ENCODE assay signal across 22 cellular contexts in the genomic region with DNA sequence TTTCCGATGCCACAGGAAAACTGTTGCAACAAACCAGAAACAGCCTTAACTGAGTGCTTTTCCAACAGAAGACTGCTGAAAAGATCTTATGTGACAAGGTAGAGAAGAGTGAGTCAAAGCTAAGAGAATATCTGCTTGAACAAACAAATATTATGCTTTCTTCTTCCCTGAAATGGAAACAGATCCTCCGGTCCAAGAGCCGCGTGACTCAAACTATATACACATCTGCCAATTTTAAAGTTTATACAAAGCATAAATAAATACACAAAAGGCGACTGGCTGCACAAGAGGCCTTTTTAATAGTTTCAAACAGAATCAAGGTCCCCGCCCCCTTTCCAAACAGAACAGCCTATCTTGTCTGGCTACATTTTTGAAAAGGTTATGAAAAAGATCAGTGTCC.
DNase-seq lines count a peak whose midpoint lies in the region; ATAC-seq and TF ChIP-seq lines count a peak whose summit lies in the region.
"Had no signal": no experiment of that assay in that cellular context is flagged by ENCODE, and none has a peak within 500 bp of the region (broad histone marks: within the 10 kb centered on the region; RNA-seq: fewer than 3 reads in every experiment).

No MANE protein-coding gene starts in this region.

- H3K9me3 ChIP-seq in SJSA1 (replicated peaks): no peaks in the 10 kb centered on the region
- no peaks in the 10 kb centered on the region for H3K9me3 ChIP-seq in suprapubic skin
- H3K9me3 ChIP-seq: Peyer's patch had no signal

- no peaks in the 10 kb centered on the region for H3K36me3 Mint-ChIP-seq in activated T-helper 2 cell treated with anti-CD3 and anti-CD28 coated beads, Interferon-gamma antibody, Interleukin-2, Interleukin-4, amounts not matched to agents 10 μg/mL and 5 μg/mL and 100 μg/mL, durations not matched to agents 14 hours and 24 hours and 36 hours (ENCODE audit: low read depth)
- H3K36me3 Mint-ChIP-seq: stimulated activated memory B cell treated with anti-CD40 and anti-IgM and Interleukin-4, amounts not matched to agents 10 μg/mL and 1 μg/mL and 100 μg/mL, for 72 hours had no signal

- no peak for TF ChIP-seq POLR2A in suprapubic skin (IDR thresholded peaks at IDR 0.05)

- no peaks in the 10 kb centered on the region for H3K9me3 Mint-ChIP-seq in activated T-helper 2 cell treated with anti-CD3 and anti-CD28 coated beads, Interferon-gamma antibody, Interleukin-2, Interleukin-4, amounts not matched to agents 10 μg/mL and 5 μg/mL and 100 μg/mL, durations not matched to agents 14 hours and 24 hours and 36 hours
- H3K9me3 Mint-ChIP-seq: activated CD4-positive, alpha-beta T cell treated with anti-CD3 and anti-CD28 coated beads, Interleukin-2, amount 10 ng/mL, durations not matched to agents 24 days and 14 days; stimulated activated memory B cell treated with anti-CD40 and anti-IgM and Interleukin-4, amounts not matched to agents 10 μg/mL and 1 μg/mL and 100 μg/mL, for 72 hours had no signal

- intact Hi-C loops in activated T-helper 2 cell treated with anti-CD3 and anti-CD28 coated beads, Interferon-gamma antibody, Interleukin-2, Interleukin-4, amounts not matched to agents 10 μg/mL and 5 μg/mL and 100 μg/mL, durations not matched to agents 14 hours and 24 hours and 36 hours (cut with micrococcal nuclease): no loop called here

- H3K27me3 Mint-ChIP-seq in activated T-helper 2 cell treated with anti-CD3 and anti-CD28 coated beads, Interferon-gamma antibody, Interleukin-2, Interleukin-4, amounts not matched to agents 10 μg/mL and 5 μg/mL and 100 μg/mL, durations not matched to agents 14 hours and 24 hours and 36 hours (ENCODE audit: low read depth): peaks cover 32% of the 10 kb centered on the region

- ATAC-seq in HG02852 (IDR thresholded peaks at IDR 0.05; ENCODE audit: unreplicated experiment): no peak
- ATAC-seq: foreskin keratinocyte; stimulated activated memory B cell treated with anti-CD40 and anti-IgM and Interleukin-4, amounts not matched to agents 10 μg/mL and 1 μg/mL and 100 μg/mL, for 72 hours had no signal

- H3K4me3 Mint-ChIP-seq in activated T-helper 2 cell treated with anti-CD3 and anti-CD28 coated beads, Interferon-gamma antibody, Interleukin-2, Interleukin-4, amounts not matched to agents 10 μg/mL and 5 μg/mL and 100 μg/mL, durations not matched to agents 14 hours and 24 hours and 36 hours (ENCODE audit: low read depth): no peak overlapping the region
- H3K4me3 Mint-ChIP-seq: activated CD4-positive, alpha-beta T cell treated with anti-CD3 and anti-CD28 coated beads, Interleukin-2, amount 10 ng/mL, durations not matched to agents 24 days and 14 days; stimulated activated memory B cell treated with anti-CD40 and anti-IgM and Interleukin-4, amounts not matched to agents 10 μg/mL and 1 μg/mL and 100 μg/mL, for 72 hours had no signal

- TF ChIP-seq CTCF in fibroblast of mammary gland (conservative IDR thresholded peaks at IDR 0.05; ENCODE audit: control insufficient read depth, insufficient read depth, low read depth, low read length) (no peak), suprapubic skin (IDR thresholded peaks at IDR 0.05) (no peak)

- DNase-seq in NCI-H1092 treated with DMSO at 0.1 percent for 48 hours (lab: John Stamatoyannopoulos, UW) (peak; percentile 14), NCI-H1092 (lab: John Stamatoyannopoulos, UW) (no peak), SJSA1 (ENCODE audit: low read depth in 1 of 2, low spot score in 2 of 2) (peak; percentile 67 to 82), fibroblast of mammary gland (ENCODE audit: low read depth) (peak; percentile 2), suprapubic skin (ENCODE audit: low spot score in 2 of 2) (no peak), C1 segment of cervical spinal cord (lab: John Stamatoyannopoulos, UW) (no peak)
- no peak for DNase-seq in activated T-helper 2 cell treated with anti-CD3 and anti-CD28 coated beads, Interferon-gamma antibody, Interleukin-2, Interleukin-4, amounts not matched to agents 10 μg/mL and 5 μg/mL and 100 μg/mL, durations not matched to agents 14 hours and 24 hours and 36 hours (ENCODE audit: low spot score)
- DNase-seq: activated CD4-positive, alpha-beta T cell treated with anti-CD3 and anti-CD28 coated beads, Interleukin-2, amount 10 ng/mL, durations not matched to agents 24 days and 14 days; activated gamma-delta T cell treated with Interleukin-2 at 50 U/mL for 16 hours; amniotic stem cell; cerebellar nuclear complex; effector CD8-positive, alpha-beta T cell; foreskin keratinocyte; kidney glomerular epithelial cell; NCI-H1105 treated with DMSO at 0.1 percent for 48 hours; NCI-H82; Peyer's patch; SW 1271; tibial artery had no signal

- no peak overlapping the region for H3K27ac Mint-ChIP-seq in activated T-helper 2 cell treated with anti-CD3 and anti-CD28 coated beads, Interferon-gamma antibody, Interleukin-2, Interleukin-4, amounts not matched to agents 10 μg/mL and 5 μg/mL and 100 μg/mL, durations not matched to agents 14 hours and 24 hours and 36 hours
- H3K27ac Mint-ChIP-seq: activated CD4-positive, alpha-beta T cell treated with anti-CD3 and anti-CD28 coated beads, Interleukin-2, amount 10 ng/mL, durations not matched to agents 24 days and 14 days; stimulated activated memory B cell treated with anti-CD40 and anti-IgM and Interleukin-4, amounts not matched to agents 10 μg/mL and 1 μg/mL and 100 μg/mL, for 72 hours had no signal

- H3K27ac ChIP-seq in SJSA1 (peak overlapping the region; percentile 61), suprapubic skin (peak overlapping the region; percentile 45)
- H3K27ac ChIP-seq: BLaER1 treated with 17β-estradiol and CSF1 and Interleukin-3, amounts not matched to agents 10 nM and 100 nM; foreskin keratinocyte; Peyer's patch; tibial artery had no signal

- 78% methylated on average over 6 of the region's 6 CpGs for WGBS in suprapubic skin

- H3K4me3 ChIP-seq in SJSA1: no peak overlapping the region
- no peak overlapping the region for H3K4me3 ChIP-seq in fibroblast of mammary gland (ENCODE audit: control insufficient read depth, low read depth, low read length)
- no peak overlapping the region for H3K4me3 ChIP-seq in suprapubic skin
- H3K4me3 ChIP-seq: BLaER1 treated with 17β-estradiol and CSF1 and Interleukin-3, amounts not matched to agents 10 nM and 100 nM; Peyer's patch; tibial artery had no signal

- H3K4me1 ChIP-seq in SJSA1 (replicated peaks) (peaks cover 48% of the 10 kb centered on the region), suprapubic skin (peaks cover 12% of the 10 kb centered on the region)
- H3K4me1 ChIP-seq: BLaER1 treated with 17β-estradiol and CSF1 and Interleukin-3, amounts not matched to agents 10 nM and 100 nM; foreskin keratinocyte; Peyer's patch had no signal

- H3K36me3 ChIP-seq in SJSA1 (no peaks in the 10 kb centered on the region), suprapubic skin (no peaks in the 10 kb centered on the region)
- H3K36me3 ChIP-seq: BLaER1 treated with 17β-estradiol and CSF1 and Interleukin-3, amounts not matched to agents 10 nM and 100 nM; Peyer's patch; tibial artery had no signal

- H3K27me3 ChIP-seq in SJSA1 (replicated peaks) (no peaks in the 10 kb centered on the region), suprapubic skin (peaks cover 24% of the 10 kb centered on the region)
- H3K27me3 ChIP-seq: Peyer's patch had no signal

- no peak for TF ChIP-seq EP300 in suprapubic skin (IDR thresholded peaks at IDR 0.05)

- peaks cover 2% of the 10 kb centered on the region for H3K4me1 Mint-ChIP-seq in activated T-helper 2 cell treated with anti-CD3 and anti-CD28 coated beads, Interferon-gamma antibody, Interleukin-2, Interleukin-4, amounts not matched to agents 10 μg/mL and 5 μg/mL and 100 μg/mL, durations not matched to agents 14 hours and 24 hours and 36 hours (ENCODE audit: low read depth)
- H3K4me1 Mint-ChIP-seq: activated CD4-positive, alpha-beta T cell treated with anti-CD3 and anti-CD28 coated beads, Interleukin-2, amount 10 ng/mL, durations not matched to agents 24 days and 14 days had no signal

Comparison
In these comparisons a context has a peak if more than half of its experiments do, and no peak if none do; other contexts are left out.
1. DNase-seq: peak in NCI-H1092 treated with DMSO at 0.1 percent for 48 hours (single experiment), SJSA1 (2 of 2) and fibroblast of mammary gland (single experiment); none in NCI-H1092 (single experiment), suprapubic skin (0 of 2), activated T-helper 2 cell treated with anti-CD3 and anti-CD28 coated beads, Interferon-gamma antibody, Interleukin-2, Interleukin-4, amounts not matched to agents 10 μg/mL and 5 μg/mL and 100 μg/mL, durations not matched to agents 14 hours and 24 hours and 36 hours (single experiment) and C1 segment of cervical spinal cord (0 of 14).